ENCODE assay signal across 30 cellular contexts in the genomic region with DNA sequence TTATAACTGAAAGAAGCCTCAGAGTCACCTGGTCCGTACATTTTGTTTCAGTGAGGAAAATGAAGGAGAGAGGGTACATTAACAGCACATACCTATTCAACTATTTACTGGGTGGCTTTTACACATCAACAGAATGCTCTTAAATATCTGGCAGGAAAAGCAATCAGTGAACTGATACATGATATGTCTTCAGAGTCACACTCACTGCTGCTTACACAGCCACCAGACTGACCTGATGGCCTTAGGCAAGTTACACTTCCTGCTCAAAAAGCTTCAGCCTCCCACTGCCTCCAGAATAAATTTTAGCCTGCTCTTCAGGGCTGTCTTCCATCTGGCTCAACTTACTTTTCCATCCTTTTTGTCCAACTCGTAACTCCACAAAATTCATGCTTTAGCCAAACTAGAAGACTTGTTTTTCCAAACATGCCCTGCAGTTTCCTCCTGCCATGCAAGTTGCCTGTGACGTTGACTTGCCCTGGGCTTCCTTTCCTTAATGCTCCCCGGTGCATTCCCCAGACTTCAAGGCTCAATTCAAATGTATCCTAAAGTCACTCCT. TPM values are rescaled to one million over a fixed set of nuclear protein-coding genes. Genes with fewer than 3 reads are reported as not detected.
A peak's percentile ranks its signal among the peaks of the same experiment; 100 is the strongest.
DNase-seq lines count a peak whose midpoint lies in the region; ATAC-seq, FAIRE-seq and TF ChIP-seq lines count a peak whose summit lies in the region.
"Had no signal": no experiment of that assay in that cellular context is flagged by ENCODE, and none has a peak within 500 bp of the region (broad histone marks: within the 10 kb centered on the region; RNA-seq: fewer than 3 reads in every experiment).

No MANE protein-coding gene starts in this region.

- CTCF ChIA-PET in PC-9 (lab: Charles Lee): no interaction called here

- H3K27ac ChIP-seq in GM23338 (ENCODE audit: low read depth) (no peak overlapping the region), PC-9 (0 out of 2 replicates have a peak overlapping the region, but pooled peaks have one; percentile 19), foreskin keratinocyte (no peak overlapping the region), ovary (no peak overlapping the region)
- H3K27ac ChIP-seq: heart left ventricle, left lung, testis had no signal

- FAIRE-seq in HTR-8/SVneo (lab: Jason Lieb, UNC): no peak
- FAIRE-seq: endothelial cell of umbilical vein had no signal

- no peak for TF ChIP-seq EP300 in ovary (IDR thresholded peaks at IDR 0.05)

- intact Hi-C loops in PC-9 (cut with micrococcal nuclease; ENCODE audit: unreplicated experiment) (no loop called here), sciatic nerve (cut with DNase I) (no loop called here), ovary (cut with DNase I) (no loop called here)

- H3K9me3 ChIP-seq in PC-9 (ENCODE audit: insufficient read depth, low read depth) (no peaks in the 10 kb centered on the region), ovary (no peaks in the 10 kb centered on the region)
- H3K9me3 ChIP-seq: heart left ventricle, left lung, testis had no signal

- H3K4me3 ChIP-seq in GM23338 (no peak overlapping the region), PC-9 (no peak overlapping the region), ovary (no peak overlapping the region)
- H3K4me3 ChIP-seq: heart left ventricle, left lung, testis had no signal

- DNase-seq in GM23338 (ENCODE audit: low spot score) (peak; percentile 31), PC-9 (peak in 1 of 2 experiments; percentile 49), foreskin keratinocyte (no peak), sciatic nerve (ENCODE audit: low spot score) (no peak), ovary (no peak), HTR-8/SVneo (ENCODE audit: insufficient read length, low spot score) (no peak)
- DNase-seq: activated CD4-positive, alpha-beta memory T cell treated with anti-CD3 and anti-CD28 coated beads for 36 hours; activated CD8-positive, alpha-beta memory T cell treated with anti-CD3 and anti-CD28 coated beads, Interleukin-2, amount 50 U/mL, for 48 hours; anterior cingulate cortex; CD4-positive, CD25-positive, alpha-beta regulatory T cell; central memory CD4-positive, alpha-beta T cell; DMS 273 treated with DMSO at 0.1 percent for 48 hours; heart left ventricle; Karpas-422; left lung; naive thymus-derived CD4-positive, alpha-beta T cell; NCI-H187 treated with DMSO at 0.1 percent for 48 hours; NCI-H226; NCI-H748 treated with DMSO at 0.1 percent for 48 hours; occipital lobe; stimulated activated CD4-positive, alpha-beta T cell treated with anti-CD3 and anti-CD28 coated beads, Interleukin-12 subunit alpha, Interleukin-12 subunit beta, amount 100 ng/mL, for 4 hours; stimulated activated CD4-positive, alpha-beta T cell treated with anti-CD3 and anti-CD28 coated beads, Interleukin-4, amount 100 ng/mL, for 24 hours; stimulated activated naive CD4-positive, alpha-beta T cell; testis had no signal

- no peaks in the 10 kb centered on the region for H3K79me2 ChIP-seq in GM23338 (replicated peaks; ENCODE audit: insufficient read depth)
- H3K79me2 ChIP-seq in PC-9 (ENCODE audit: low read depth): no peaks in the 10 kb centered on the region

- H2AFZ ChIP-seq in GM23338 (no peak overlapping the region), PC-9 (no peak overlapping the region)

- BruUV-seq in PC-9 (replicated peaks; lab: Mats Ljungman, UMichigan): no TSS peak

- no peaks in the 10 kb centered on the region for H3F3A ChIP-seq in GM23338 (replicated peaks; ENCODE audit: low read depth)
- H3F3A ChIP-seq in PC-9 (ENCODE audit: insufficient read depth, low read depth): no peaks in the 10 kb centered on the region

- WGBS in ovary, 3 donors: 77 to 91% (median 86%) methylated on average over 4 of the region's 4 CpGs

- no peaks in the 10 kb centered on the region for H3K36me3 ChIP-seq in GM23338 (ENCODE audit: insufficient read depth)
- H3K36me3 ChIP-seq in PC-9 (ENCODE audit: low read depth): 0 out of 2 replicates have a peak, but pooled peaks cover 3% of the 10 kb centered on the region
- no peaks in the 10 kb centered on the region for H3K36me3 ChIP-seq in ovary
- H3K36me3 ChIP-seq: left lung had no signal

- no peaks in the 10 kb centered on the region for H3K4me1 ChIP-seq in GM23338 (ENCODE audit: insufficient read depth)
- peaks cover 16% of the 10 kb centered on the region; the same call in 1 of the 2 replicates for H3K4me1 ChIP-seq in PC-9 (replicated peaks; ENCODE audit: insufficient read depth)
- H3K4me1 ChIP-seq in foreskin keratinocyte: peaks cover 3% of the 10 kb centered on the region
- H3K4me1 ChIP-seq in ovary (ENCODE audit: insufficient read depth): no peaks in the 10 kb centered on the region
- H3K4me1 ChIP-seq: heart left ventricle, left lung, testis had no signal

- peaks cover 4% of the 10 kb centered on the region for H3K4me1 Mint-ChIP-seq in GM23338
- H3K4me1 Mint-ChIP-seq: activated T-helper 17 cell treated with anti-CD3 and anti-CD28 coated beads, Interleukin-2, amount 50 U/mL, for 72 hours; CD4-positive, CD25-positive, alpha-beta regulatory T cell; mesothelial cell of epicardium; naive thymus-derived CD4-positive, alpha-beta T cell had no signal

- no peak overlapping the region for H3K4me3 Mint-ChIP-seq in GM23338
- H3K4me3 Mint-ChIP-seq: activated CD4-positive, alpha-beta memory T cell treated with anti-CD3 and anti-CD28 coated beads for 36 hours; activated T-helper 17 cell treated with anti-CD3 and anti-CD28 coated beads, Interleukin-2, amount 50 U/mL, for 72 hours; CD4-positive, CD25-positive, alpha-beta regulatory T cell; mesothelial cell of epicardium; naive thymus-derived CD4-positive, alpha-beta T cell had no signal

- H3K27ac Mint-ChIP-seq in GM23338: peak overlapping the region; percentile 32
- H3K27ac Mint-ChIP-seq: activated CD4-positive, alpha-beta memory T cell treated with anti-CD3 and anti-CD28 coated beads for 36 hours; activated naive CD4-positive, alpha-beta T cell treated with anti-CD3 and anti-CD28 coated beads, Interleukin-2, amount 50 U/mL, for 72 hours; activated T-helper 17 cell treated with anti-CD3 and anti-CD28 coated beads, Interleukin-2, amount 50 U/mL, for 72 hours; CD4-positive, CD25-positive, alpha-beta regulatory T cell; mesothelial cell of epicardium; naive thymus-derived CD4-positive, alpha-beta T cell had no signal

- peak; percentile 34; the same call in 1 of the 3 replicates for ATAC-seq in GM23338
- peak; percentile 42 for ATAC-seq in foreskin keratinocyte
- peak; percentile 45 for ATAC-seq in sciatic nerve
- ATAC-seq in HG02798 (IDR thresholded peaks at IDR 0.05; ENCODE audit: poor library complexity, unreplicated experiment): no peak
- ATAC-seq: activated naive CD4-positive, alpha-beta T cell treated with anti-CD3 and anti-CD28 coated beads, Interleukin-2, amount 50 U/mL, for 72 hours; activated T-helper 17 cell treated with anti-CD3 and anti-CD28 coated beads, Interleukin-2, amount 50 U/mL, for 72 hours; heart left ventricle; left lung; naive thymus-derived CD4-positive, alpha-beta T cell; Right ventricle myocardium inferior had no signal

- POLR2A ChIA-PET in PC-9 (lab: Charles Lee; ENCODE audit: unreplicated experiment): no interaction called here

- H3K27me3 ChIP-seq in GM23338 (ENCODE audit: insufficient read depth) (no peaks in the 10 kb centered on the region), PC-9 (ENCODE audit: insufficient read depth, low read depth) (no peaks in the 10 kb centered on the region), foreskin keratinocyte (no peaks in the 10 kb centered on the region), ovary (no peaks in the 10 kb centered on the region)
- H3K27me3 ChIP-seq: heart left ventricle, left lung, testis had no signal

- H3K27me3 Mint-ChIP-seq in GM23338 (ENCODE audit: insufficient read depth, low read depth, poor library complexity): no peaks in the 10 kb centered on the region
- H3K27me3 Mint-ChIP-seq: activated CD4-positive, alpha-beta memory T cell treated with anti-CD3 and anti-CD28 coated beads for 36 hours; activated T-helper 17 cell treated with anti-CD3 and anti-CD28 coated beads, Interleukin-2, amount 50 U/mL, for 72 hours; CD4-positive, CD25-positive, alpha-beta regulatory T cell had no signal

- TF ChIP-seq CTCF in GM23338 (conservative IDR thresholded peaks at IDR 0.05; ENCODE audit: low read depth in 2 of 2) (no peak), PC-9 (conservative IDR thresholded peaks at IDR 0.05) (no peak), foreskin keratinocyte (conservative IDR thresholded peaks at IDR 0.05) (no peak), ovary (IDR thresholded peaks at IDR 0.05) (no peak)

- no peaks in the 10 kb centered on the region for H3K36me3 Mint-ChIP-seq in GM23338 (ENCODE audit: low read depth)
- H3K36me3 Mint-ChIP-seq: activated CD4-positive, alpha-beta memory T cell treated with anti-CD3 and anti-CD28 coated beads for 36 hours; activated naive CD4-positive, alpha-beta T cell treated with anti-CD3 and anti-CD28 coated beads, Interleukin-2, amount 50 U/mL, for 72 hours; CD4-positive, CD25-positive, alpha-beta regulatory T cell; mesothelial cell of epicardium had no signal

- TF ChIP-seq POLR2A in ovary (IDR thresholded peaks at IDR 0.05): no peak

- no peak overlapping the region for H3K4me2 ChIP-seq in GM23338
- H3K4me2 ChIP-seq in PC-9: peak overlapping the region; percentile 9; the same call in 1 of the 2 replicates

- H4K20me1 ChIP-seq in GM23338 (replicated peaks; ENCODE audit: insufficient read depth) (no peaks in the 10 kb centered on the region), PC-9 (ENCODE audit: insufficient read depth) (no peaks in the 10 kb centered on the region)

- H3K9me2 ChIP-seq in GM23338 (ENCODE audit: insufficient read depth) (no peaks in the 10 kb centered on the region), PC-9 (ENCODE audit: insufficient read depth) (no peaks in the 10 kb centered on the region)

- H3K9me3 Mint-ChIP-seq in GM23338: no peaks in the 10 kb centered on the region
- H3K9me3 Mint-ChIP-seq: activated CD4-positive, alpha-beta memory T cell treated with anti-CD3 and anti-CD28 coated beads for 36 hours; activated naive CD4-positive, alpha-beta T cell treated with anti-CD3 and anti-CD28 coated beads, Interleukin-2, amount 50 U/mL, for 72 hours; activated T-helper 17 cell treated with anti-CD3 and anti-CD28 coated beads, Interleukin-2, amount 50 U/mL, for 72 hours; CD4-positive, CD25-positive, alpha-beta regulatory T cell; mesothelial cell of epicardium; naive thymus-derived CD4-positive, alpha-beta T cell had no signal

TF ChIP-seq in GM23338, 12 proteins besides CTCF, POLR2A, EP300 and RAD21:
- TF ChIP-seq EZH2 (IDR thresholded peaks at IDR 0.05; ENCODE audit: low read depth, unreplicated experiment): no peak

RNA-seq across cellular contexts. Expression of a gene that starts 10.7 kb away (rescaled TPM):
- total RNA-seq in GM23338 (2014; rRNA removed; shearing (Covaris generic)): 1.2 and 1.8 TPM in 2 replicates
- polyA plus RNA-seq in GM23338 (2016; fragmentation: Nextera tagmentation; extraction: Ambion mirVana): 1.1 and 1.5 TPM in 2 replicates
- 2.8 and 3.2 TPM in 2 replicates for total RNA-seq in PC-9 (2021)
- 0.14 and 0.58 TPM in 2 replicates for total RNA-seq in foreskin keratinocyte
- polyA plus RNA-seq in foreskin keratinocyte: 0.06 and 0.29 TPM in 2 replicates
- 25.3 TPM for total RNA-seq in sciatic nerve
- total RNA-seq in ovary: 10 to 100 TPM in 3 of 7 donors, 1 to 10 TPM in 4; 6.9 to 16.7 (median 9.4) TPM
- polyA plus RNA-seq in ovary: 10 to 100 TPM; 12.4 to 23.5 TPM
- total RNA-seq: activated CD4-positive, alpha-beta memory T cell treated with anti-CD3 and anti-CD28 coated beads for 36 hours; activated T-helper 17 cell treated with anti-CD3 and anti-CD28 coated beads, Interleukin-2, amount 50 U/mL, for 72 hours; naive thymus-derived CD4-positive, alpha-beta T cell had no signal
